ENCODE assay signal across 15 cellular contexts in genomic region chr2:37263839-37264238, GRCh38.
"Had no signal": no experiment of that assay in that cellular context is flagged by ENCODE, and none has a peak within 500 bp of the region (broad histone marks: within the 10 kb centered on the region; RNA-seq: fewer than 3 reads in every experiment).

No MANE protein-coding gene starts in this region.

- DNase-seq: activated CD4-positive, alpha-beta T cell treated with anti-CD3 and anti-CD28 coated beads, Interleukin-2, amount 50 U/mL, for 4 hours; activated effector memory CD4-positive, alpha-beta T cell treated with Interleukin-2 at 50 U/mL for 16 hours; activated T-cell treated with anti-CD3 and anti-CD28 coated beads, Interleukin-2, amount 50 U/mL, for 1 hour; amygdala; esophagus squamous epithelium; foreskin fibroblast; islet precursor cell; left ventricle myocardium inferior; mesenchymal stem cell; pancreas; stimulated activated CD4-positive, alpha-beta T cell treated with anti-CD3 and anti-CD28 coated beads, Interleukin-15, amount 100 ng/mL, for 24 hours; stimulated activated CD4-positive, alpha-beta T cell treated with anti-CD3 and anti-CD28 coated beads, Interleukin-4, amount 100 ng/mL, for 24 hours; T-helper 2 cell had no signal

- H3K4me1 ChIP-seq: esophagus squamous epithelium, left ventricle myocardium inferior, pancreas had no signal

- ATAC-seq: activated CD4-positive, CD25-positive, alpha-beta regulatory T cell treated with anti-CD3 and anti-CD28 coated beads, Interleukin-2, amount 50 U/mL, for 24 hours; pancreas had no signal

- H3K27ac ChIP-seq: esophagus squamous epithelium, left ventricle myocardium inferior, pancreas had no signal

- H3K27me3 Mint-ChIP-seq: activated naive CD8-positive, alpha-beta T cell had no signal

- H3K4me3 Mint-ChIP-seq: activated naive CD8-positive, alpha-beta T cell had no signal

- H3K27ac Mint-ChIP-seq: activated naive CD8-positive, alpha-beta T cell had no signal

- H3K4me3 ChIP-seq: esophagus squamous epithelium, left ventricle myocardium inferior, pancreas had no signal

- H3K27me3 ChIP-seq: esophagus squamous epithelium, pancreas had no signal
